Comparison of ENCODE assay signal across 1 cellular context in genomic region chr6:149482542-149483261, GRCh38.
A peak's percentile ranks its signal among the peaks of the same experiment; 100 is the strongest.
TF ChIP-seq lines count a peak whose summit lies in the region.

No MANE protein-coding gene starts in this region.

TF ChIP-seq in GM12878, 131 proteins besides CTCF, POLR2A, EP300 and RAD21 (continued from another document and continues in another):
- no peak for TF ChIP-seq ZBTB40 (IDR thresholded peaks at IDR 0.05; ENCODE audit: borderline replicate concordance)
- no peak for TF ChIP-seq CBX3 (IDR thresholded peaks at IDR 0.05; ENCODE audit: borderline replicate concordance, low read depth)
- no peak for TF ChIP-seq CREB1 (IDR thresholded peaks at IDR 0.05; ENCODE audit: low read depth)
- no peak for TF ChIP-seq ZNF622 (IDR thresholded peaks at IDR 0.05)
- TF ChIP-seq IKZF2 (IDR thresholded peaks at IDR 0.05) = peak in 1 of 2 experiments; percentile 40; a peak in 2 of 4 replicates
- TF ChIP-seq TARDBP (IDR thresholded peaks at IDR 0.05; ENCODE audit: borderline replicate concordance) = no peak
- TF ChIP-seq FOXM1 (IDR thresholded peaks at IDR 0.05; ENCODE audit: low read depth, low read length) = no peak
- TF ChIP-seq LARP7 (IDR thresholded peaks at IDR 0.05) = peak; percentile 52; the same call in 1 of the 2 replicates
- TF ChIP-seq GATAD2B (conservative IDR thresholded peaks at IDR 0.05; ENCODE audit: low read depth) = peak; percentile 75; the same call in 1 of the 2 replicates
- TF ChIP-seq BCL3 (IDR thresholded peaks at IDR 0.05; ENCODE audit: borderline replicate concordance, insufficient read depth, low read depth, low read length, poor library complexity, severe bottlenecking) = no peak
- TF ChIP-seq ZZZ3 (IDR thresholded peaks at IDR 0.05; ENCODE audit: control insufficient read depth, insufficient read length, low read depth) = no peak
- TF ChIP-seq CHD1 (IDR thresholded peaks at IDR 0.05; ENCODE audit: low read depth, low read length) = no peak
- TF ChIP-seq SRF (IDR thresholded peaks at IDR 0.05; ENCODE audit: low read depth in 2 of 2, low read length in 2 of 2) = no peak
- TF ChIP-seq SREBF1 (IDR thresholded peaks at IDR 0.05; ENCODE audit: low read length) = no peak
- TF ChIP-seq NR2F1 (conservative IDR thresholded peaks at IDR 0.05) = no peak; the same call in none of the 2 replicates
- TF ChIP-seq HDAC2 (IDR thresholded peaks at IDR 0.05) = no peak
- TF ChIP-seq RB1 (IDR thresholded peaks at IDR 0.05; ENCODE audit: borderline replicate concordance) = no peak
- TF ChIP-seq TCF12 (IDR thresholded peaks at IDR 0.05; ENCODE audit: low read depth, low read length) = no peak
- no peak for TF ChIP-seq TAF1 (IDR thresholded peaks at IDR 0.05; ENCODE audit: borderline replicate concordance, low read depth, low read length)
- TF ChIP-seq YY1 (IDR thresholded peaks at IDR 0.05; ENCODE audit: low read depth, low read length) = no peak
- TF ChIP-seq ZNF384 (IDR thresholded peaks at IDR 0.05; ENCODE audit: borderline replicate concordance, low read depth, low read length) = no peak
- 0 out of 2 replicates have a peak, but pooled peaks have one; percentile 34 for TF ChIP-seq ZNF592 (IDR thresholded peaks at IDR 0.05)
- no peak for TF ChIP-seq CBX5 (IDR thresholded peaks at IDR 0.05; ENCODE audit: low read depth)
- TF ChIP-seq NFXL1 (IDR thresholded peaks at IDR 0.05; ENCODE audit: borderline replicate concordance) = no peak
- no peak for TF ChIP-seq ETV6 (conservative IDR thresholded peaks at IDR 0.05 in 1 of 2, IDR thresholded peaks at IDR 0.05 in 1 of 2; ENCODE audit: borderline replicate concordance in 1 of 2, low read depth in 1 of 2)
- TF ChIP-seq WRNIP1 (IDR thresholded peaks at IDR 0.05; ENCODE audit: borderline replicate concordance, low read depth, low read length) = no peak
- no peak for TF ChIP-seq RBBP5 (conservative IDR thresholded peaks at IDR 0.05)
- no peak for TF ChIP-seq MEF2A (IDR thresholded peaks at IDR 0.05; ENCODE audit: insufficient read depth, low read depth, low read length)
- TF ChIP-seq MEF2B (IDR thresholded peaks at IDR 0.05; ENCODE audit: partially characterized antibody, poor library complexity, severe bottlenecking) = no peak
- TF ChIP-seq PBX3 (IDR thresholded peaks at IDR 0.05; ENCODE audit: insufficient replicate concordance, low read depth, low read length) = no peak
- TF ChIP-seq GABPA (IDR thresholded peaks at IDR 0.05; ENCODE audit: low read depth) = no peak
- no peak for TF ChIP-seq MYB (IDR thresholded peaks at IDR 0.05; ENCODE audit: borderline replicate concordance, low read depth, low read length)
- TF ChIP-seq NBN (IDR thresholded peaks at IDR 0.05) = no peak
- TF ChIP-seq CHD2 (IDR thresholded peaks at IDR 0.05; ENCODE audit: borderline replicate concordance, low read depth, low read length) = no peak
- TF ChIP-seq ZNF217 (IDR thresholded peaks at IDR 0.05) = no peak
- no peak for TF ChIP-seq PAX8 (IDR thresholded peaks at IDR 0.05)
- no peak for TF ChIP-seq NRF1 (conservative IDR thresholded peaks at IDR 0.05; ENCODE audit: low read depth, low read length)
- peak; percentile 86 for TF ChIP-seq PKNOX1 (IDR thresholded peaks at IDR 0.05)
- TF ChIP-seq E2F8 (IDR thresholded peaks at IDR 0.05; ENCODE audit: low read depth, partially characterized antibody) = no peak
- no peak for TF ChIP-seq SKIL (IDR thresholded peaks at IDR 0.05; ENCODE audit: low read depth, poor library complexity, severe bottlenecking)
- no peak for TF ChIP-seq STAT1 (conservative IDR thresholded peaks at IDR 0.05)
- no peak for TF ChIP-seq RELA (IDR thresholded peaks at IDR 0.05; ENCODE audit: borderline replicate concordance, partially characterized antibody)
- TF ChIP-seq PAX5 (IDR thresholded peaks at IDR 0.05; ENCODE audit: borderline replicate concordance, low read depth, low read length) = no peak
- no peak; the same call in 1 of the 2 replicates for TF ChIP-seq ZBED1 (IDR thresholded peaks at IDR 0.05; ENCODE audit: borderline replicate concordance)
- no peak for TF ChIP-seq TCF3 (IDR thresholded peaks at IDR 0.05; ENCODE audit: borderline replicate concordance, insufficient read depth, low read depth, low read length)
- peak; percentile 15; the same call in 1 of the 2 replicates for TF ChIP-seq EED (IDR thresholded peaks at IDR 0.05; ENCODE audit: low read depth)
- TF ChIP-seq ELK1 (IDR thresholded peaks at IDR 0.05; ENCODE audit: low read depth, low read length) = no peak
- no peak for TF ChIP-seq CREM (IDR thresholded peaks at IDR 0.05; ENCODE audit: low read depth)
- TF ChIP-seq SIX5 (IDR thresholded peaks at IDR 0.05; ENCODE audit: low read depth, low read length, severe bottlenecking) = no peak
- no peak for TF ChIP-seq SMAD1 (IDR thresholded peaks at IDR 0.05; ENCODE audit: low read depth, partially characterized antibody)
- no peak for TF ChIP-seq KAT2A (conservative IDR thresholded peaks at IDR 0.05; ENCODE audit: control insufficient read depth, low read depth, low read length)
- no peak for TF ChIP-seq POLR2AphosphoS2 (IDR thresholded peaks at IDR 0.05; ENCODE audit: low read depth, low read length)
